7 cellular contexts compared by ENCODE assay signal in genomic region chr2:13585732-13586131, GRCh38.
"Had no signal": no experiment of that assay in that cellular context is flagged by ENCODE, and none has a peak within 500 bp of the region (broad histone marks: within the 10 kb centered on the region; RNA-seq: fewer than 3 reads in every experiment).

No MANE protein-coding gene starts in this region.

- H3K27ac ChIP-seq: HL-60 had no signal

- H3K27ac Mint-ChIP-seq: IgD-negative memory B cell had no signal

- H3K27me3 Mint-ChIP-seq: IgD-negative memory B cell had no signal

- H3K4me1 Mint-ChIP-seq: IgD-negative memory B cell had no signal

- H3K4me3 ChIP-seq: K562 had no signal

- DNase-seq: IMR-90, KBM-7, KG1 had no signal

- H3K36me3 Mint-ChIP-seq: IgD-negative memory B cell had no signal

- ATAC-seq: HepG2, K562 had no signal

- H3K4me3 Mint-ChIP-seq: IgD-negative memory B cell had no signal
